8 cellular contexts compared by ENCODE assay signal in genomic region chr10:69413221-69413865, GRCh38. TPM values are rescaled to one million over a fixed set of nuclear protein-coding genes. Genes with fewer than 3 reads are reported as not detected.
DNase-seq lines count a peak whose midpoint lies in the region; ATAC-seq and TF ChIP-seq lines count a peak whose summit lies in the region.

No MANE protein-coding gene starts in this region.

- ATAC-seq in HCT116 (peak; percentile 63), HG02642 (IDR thresholded peaks at IDR 0.05; ENCODE audit: poor library complexity, unreplicated experiment) (no peak)

- H4K20me1 ChIP-seq in HCT116 (ENCODE audit: insufficient read depth), result no peaks in the 10 kb centered on the region
- H4K20me1 ChIP-seq in OCI-LY1 (ENCODE audit: insufficient read depth, low read length), result no peaks in the 10 kb centered on the region

- no TSS peak for BruUV-seq in HCT116 (replicated peaks; lab: Mats Ljungman, UMichigan)

- TF ChIP-seq RAD21 in HCT116 (IDR thresholded peaks at IDR 0.05; ENCODE audit: low read depth), result peak; percentile 82

- H3K4me1 ChIP-seq in HCT116 (ENCODE audit: control insufficient read depth in 1 of 2, insufficient read depth in 2 of 2, low read length in 2 of 2) (peaks cover 9 to 23% of the 10 kb centered on the region in 2 experiments), OCI-LY1 (ENCODE audit: insufficient read depth, low read length, severe bottlenecking) (peaks cover 19% of the 10 kb centered on the region), spleen (peaks cover 6 to 31% (median 15%) of the 10 kb centered on the region in 6 donors)

- peak; percentile 80 for TF ChIP-seq CTCF in BJ (IDR thresholded peaks at IDR 0.05; ENCODE audit: insufficient read depth, low read depth, low read length)
- peak; percentile 63 to 71 (median 68); a peak in 5 of 6 replicates for TF ChIP-seq CTCF in HCT116 (IDR thresholded peaks at IDR 0.05 in 2 of 3, conservative IDR thresholded peaks at IDR 0.05 in 1 of 3; ENCODE audit: borderline replicate concordance in 1 of 3, insufficient read depth in 1 of 3, low read depth in 2 of 3, low read length in 2 of 3)
- TF ChIP-seq CTCF in OCI-LY1 (IDR thresholded peaks at IDR 0.05; ENCODE audit: low read length), result peak; percentile 78
- TF ChIP-seq CTCF in spleen (IDR thresholded peaks at IDR 0.05 in 8 of 11, conservative IDR thresholded peaks at IDR 0.05 in 3 of 11), result peak in 10 of 11 experiments; percentile 41 to 75 (median 57)

- TF ChIP-seq POLR2A in HCT116 (IDR thresholded peaks at IDR 0.05; ENCODE audit: borderline replicate concordance, extremely low read depth, insufficient read depth, insufficient read length), result no peak
- TF ChIP-seq POLR2A in spleen (IDR thresholded peaks at IDR 0.05), result no peak

- CTCF ChIA-PET in BJ (lab: Yijun Ruan, JAX), result interaction anchor here (0.6 to 1.9 kb wide), 16 partner anchors 10 to 1585 kb away, joined by 3 to 7 read pairs (median 3); no protein-coding TSS in a partner anchor
- CTCF ChIA-PET in HCT116 (lab: Charles Lee), result interaction anchor here (0.7 kb wide), 1 partner anchor 94 kb away, joined by 3 read pairs; no protein-coding TSS in a partner anchor

- no peaks in the 10 kb centered on the region for H3K36me3 ChIP-seq in BJ (ENCODE audit: control insufficient read depth, insufficient read depth, low read length)
- H3K36me3 ChIP-seq in HCT116 (ENCODE audit: control insufficient read depth in 1 of 2, insufficient read depth in 2 of 2, low read length in 2 of 2), result no peaks in the 10 kb centered on the region
- no peaks in the 10 kb centered on the region for H3K36me3 ChIP-seq in OCI-LY1 (ENCODE audit: insufficient read depth, low read length)
- H3K36me3 ChIP-seq in spleen, result no peaks in the 10 kb centered on the region

- H2AFZ ChIP-seq in HCT116 (ENCODE audit: low read depth, low read length, poor library complexity, severe bottlenecking), result peak overlapping the region; percentile 71
- H2AFZ ChIP-seq in OCI-LY1 (ENCODE audit: low read length), result no peak overlapping the region

- 7 to 12% (median 7%) methylated on average over 11 to 13 of the region's 13 CpGs for WGBS in spleen, 5 donors

- H3K27me3 ChIP-seq in BJ (ENCODE audit: control insufficient read depth, insufficient read depth, low read length) (peaks cover 10% of the 10 kb centered on the region), HCT116 (ENCODE audit: insufficient read depth, low read length) (no peaks in the 10 kb centered on the region), OCI-LY1 (ENCODE audit: insufficient read depth, low read length) (peaks cover 6% of the 10 kb centered on the region; the same call in 1 of the 2 replicates), spleen (replicated peaks in 1 of 7) (no peaks in the 10 kb centered on the region)

- H3K9me2 ChIP-seq in HCT116 (ENCODE audit: insufficient read depth) (no peaks in the 10 kb centered on the region), OCI-LY1 (ENCODE audit: low read depth, low read length) (no peaks in the 10 kb centered on the region)

- H3K9ac ChIP-seq in HCT116 (ENCODE audit: low read length) (no peak overlapping the region), OCI-LY1 (ENCODE audit: low read length) (no peak overlapping the region)

- H3K9me3 ChIP-seq in HCT116 (ENCODE audit: control insufficient read depth in 1 of 2, insufficient read depth in 1 of 2, low read depth in 1 of 2, low read length in 2 of 2), result no peaks in the 10 kb centered on the region
- no peaks in the 10 kb centered on the region for H3K9me3 ChIP-seq in OCI-LY1 (ENCODE audit: low read length)
- no peaks in the 10 kb centered on the region for H3K9me3 ChIP-seq in spleen

- H3K27ac ChIP-seq in HCT116 (ENCODE audit: low read depth, low read length), result no peak overlapping the region
- no peak overlapping the region for H3K27ac ChIP-seq in OCI-LY1 (ENCODE audit: low read depth, low read length, poor library complexity, severe bottlenecking)
- H3K27ac ChIP-seq in spleen, result no peak overlapping the region

- DNase-seq in BJ (ENCODE audit: low read depth), result no peak
- DNase-seq in HCT116 (ENCODE audit: low read depth, low spot score), result peak; percentile 34
- DNase-seq in T47D (ENCODE audit: low read depth in 1 of 2, low spot score in 1 of 2), result peak; percentile 29 to 57
- peak; percentile 70 for DNase-seq in inferior parietal cortex (ENCODE audit: extremely low spot score)
- peak; percentile 66 for DNase-seq in spleen
- DNase-seq in GF-D8 (lab: John Stamatoyannopoulos, UW), result no peak

- no peaks in the 10 kb centered on the region for H3F3A ChIP-seq in OCI-LY1 (ENCODE audit: insufficient read depth, low read length)

- intact Hi-C loops in HCT116 (cut with micrococcal nuclease) (no loop called here), spleen (cut with DNase I; ENCODE audit: low total_unique reads) (no loop called here)

- in situ Hi-C loops in T47D (cut with HindIII; ENCODE audit: low pct_unique_long_range_greater_than_20kb, low sequenced_read_pairs), result no loop called here

- POLR2A ChIA-PET in BJ (lab: Charles Lee) (no interaction called here), HCT116 (lab: Charles Lee) (no interaction called here)

- H3K4me3 ChIP-seq in BJ (ENCODE audit: low read depth, low read length) (no peak overlapping the region), HCT116 (replicated peaks in 1 of 2; ENCODE audit: low read depth in 1 of 2, low read length in 2 of 2) (no peak overlapping the region), OCI-LY1 (ENCODE audit: low read depth, low read length, poor library complexity, severe bottlenecking) (no peak overlapping the region), spleen (no peak overlapping the region)

- H3K4me2 ChIP-seq in HCT116 (ENCODE audit: low read length) (peak overlapping the region; percentile 29; the same call in 1 of the 2 replicates), OCI-LY1 (ENCODE audit: low read length) (no peak overlapping the region)

- no peaks in the 10 kb centered on the region for H3K79me2 ChIP-seq in HCT116 (ENCODE audit: insufficient read depth, low read length)
- no peaks in the 10 kb centered on the region for H3K79me2 ChIP-seq in OCI-LY1 (ENCODE audit: insufficient read depth, low read length)

- RAD21 ChIA-PET in HCT116 (lab: Charles Lee; ENCODE audit: low non-redundant PET in 1 of 2, low total read pairs in 2 of 2, uncharacterized antibody in 2 of 2, unreplicated experiment in 2 of 2), result no interaction called here

TF ChIP-seq in HCT116, 20 proteins besides CTCF, POLR2A, EP300 and RAD21:
- TF ChIP-seq SRF (IDR thresholded peaks at IDR 0.05; ENCODE audit: low read depth) (peak; percentile 98), FOSL1 (IDR thresholded peaks at IDR 0.05; ENCODE audit: low read depth) (no peak), ZNF274 (IDR thresholded peaks at IDR 0.05; ENCODE audit: low read depth, low read length) (no peak), SP1 (IDR thresholded peaks at IDR 0.05; ENCODE audit: low read depth) (no peak), EZH2phosphoT487 (IDR thresholded peaks at IDR 0.05; ENCODE audit: borderline replicate concordance) (no peak)
- TF ChIP-seq, protein P1, sequence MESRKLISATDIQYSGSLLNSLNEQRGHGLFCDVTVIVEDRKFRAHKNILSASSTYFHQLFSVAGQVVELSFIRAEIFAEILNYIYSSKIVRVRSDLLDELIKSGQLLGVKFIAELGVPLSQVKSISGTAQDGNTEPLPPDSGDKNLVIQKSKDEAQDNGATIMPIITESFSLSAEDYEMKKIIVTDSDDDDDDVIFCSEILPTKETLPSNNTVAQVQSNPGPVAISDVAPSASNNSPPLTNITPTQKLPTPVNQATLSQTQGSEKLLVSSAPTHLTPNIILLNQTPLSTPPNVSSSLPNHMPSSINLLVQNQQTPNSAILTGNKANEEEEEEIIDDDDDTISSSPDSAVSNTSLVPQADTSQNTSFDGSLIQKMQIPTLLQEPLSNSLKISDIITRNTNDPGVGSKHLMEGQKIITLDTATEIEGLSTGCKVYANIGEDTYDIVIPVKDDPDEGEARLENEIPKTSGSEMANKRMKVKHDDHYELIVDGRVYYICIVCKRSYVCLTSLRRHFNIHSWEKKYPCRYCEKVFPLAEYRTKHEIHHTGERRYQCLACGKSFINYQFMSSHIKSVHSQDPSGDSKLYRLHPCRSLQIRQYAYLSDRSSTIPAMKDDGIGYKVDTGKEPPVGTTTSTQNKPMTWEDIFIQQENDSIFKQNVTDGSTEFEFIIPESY (IDR thresholded peaks at IDR 0.05; ENCODE audit: extremely low read depth, insufficient replicate concordance, low read length), result no peak

RNA-seq across cellular contexts. Expression of gene TACR2, which starts 3.4 kb away (rescaled TPM):
- polyA plus RNA-seq in BJ (2011; rRNA removed) (0.09 TPM in 2 replicates), spleen (under 1 TPM; 0.15 to 0.36 (median 0.26) TPM)
- polyA minus RNA-seq in BJ (2011; rRNA and poly(A)+ RNA removed), result 0.09 TPM in 1 of 2 replicates, not detected in the other
- total RNA-seq in HCT116 (2021; ENCODE audit: unreplicated experiment) (not detected), spleen (under 1 TPM in 3 of 7 donors, not detected in 4; 0.25 to 0.52 (median 0.34) TPM)
- 0.09 and 0.14 TPM in 2 replicates for polyA plus RNA-seq in HCT116 (2012)

RNA-seq across cellular contexts. Expression of gene TSPAN15, which starts 37.9 kb away (rescaled TPM):
- polyA plus RNA-seq in BJ (2011; rRNA removed) (0.94 and 1.2 TPM in 2 replicates), spleen (10 to 100 TPM; 13.5 to 28.2 (median 14.5) TPM)
- polyA minus RNA-seq in BJ (2011; rRNA and poly(A)+ RNA removed), result 1.6 and 2.1 TPM in 2 replicates
- total RNA-seq in HCT116 (2021; ENCODE audit: unreplicated experiment) (16.0 TPM), spleen (10 to 100 TPM; 23.8 to 68.4 (median 50.0) TPM)
- polyA plus RNA-seq in HCT116 (2012), result 30.7 and 42.6 TPM in 2 replicates

Comparison
In these comparisons a context has a peak if more than half of its experiments do, and no peak if none do; other contexts are left out.
1. DNase-seq: peak in HCT116 (single experiment), T47D (2 of 2), inferior parietal cortex (single experiment) and spleen (single experiment); none in BJ (single experiment) and GF-D8 (single experiment).
2. Peak in every context shown above with its lines, with median percentiles within 50 percentile points of each other: CTCF ChIP-seq.